In the genomic region with DNA sequence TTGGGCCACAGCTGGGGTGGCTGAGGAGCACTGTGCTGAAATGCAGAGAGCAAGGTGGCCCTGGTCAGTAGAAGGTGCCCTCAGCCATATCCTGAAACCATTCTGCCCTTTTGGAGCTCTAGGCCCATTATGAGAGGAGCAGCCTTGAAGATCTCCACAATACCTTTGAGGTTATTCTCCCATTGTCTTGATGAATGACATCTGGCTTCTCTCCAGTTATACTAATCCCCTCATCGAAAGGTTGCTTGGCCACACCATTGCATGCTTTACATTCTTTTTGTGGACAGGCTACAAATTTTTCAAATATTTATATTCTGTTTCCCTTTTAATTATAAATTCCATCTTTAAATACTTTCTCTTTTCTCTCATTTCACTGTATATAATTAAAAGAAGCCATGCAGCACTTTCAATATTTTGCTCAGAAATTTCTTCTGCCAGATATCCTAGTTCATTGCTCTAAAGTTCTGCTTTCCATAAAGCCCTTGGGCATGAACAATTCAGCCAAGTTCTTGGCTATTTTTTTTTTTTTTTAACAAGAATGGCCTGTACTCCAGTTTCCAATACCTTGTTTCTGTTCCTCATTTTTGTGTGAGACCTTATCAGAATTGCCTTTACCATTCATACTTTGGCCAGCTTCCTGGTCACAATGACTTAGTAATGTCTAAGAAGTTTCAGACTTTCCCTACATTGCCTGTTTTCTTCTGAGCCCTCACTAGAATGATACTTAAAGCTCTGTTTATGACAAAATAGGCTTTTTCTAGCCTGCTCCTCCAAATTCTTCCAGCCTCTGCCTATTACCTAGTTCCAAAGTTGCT, we compare ENCODE assay signal across 10 cellular contexts.
A peak's percentile ranks its signal among the peaks of the same experiment; 100 is the strongest.
DNase-seq lines count a peak whose midpoint lies in the region; ATAC-seq and TF ChIP-seq lines count a peak whose summit lies in the region.
"Had no signal": no experiment of that assay in that cellular context is flagged by ENCODE, and none has a peak within 500 bp of the region (broad histone marks: within the 10 kb centered on the region; RNA-seq: fewer than 3 reads in every experiment).

No MANE protein-coding gene starts in this region.

- H3K9me3 Mint-ChIP-seq in activated B cell treated with CpG ODN at 0.5 μM for 24 hours (no peaks in the 10 kb centered on the region), WTC11 (no peaks in the 10 kb centered on the region; the same call in 1 of the 2 replicates)

- ATAC-seq in GM21447 (IDR thresholded peaks at IDR 0.05; ENCODE audit: unreplicated experiment) (peak; percentile 99), HG03196 (IDR thresholded peaks at IDR 0.05; ENCODE audit: unreplicated experiment) (peak; percentile 99), activated B cell treated with CpG ODN at 0.5 μM for 24 hours (ENCODE audit: low read depth) (peak; percentile 34), WTC11 (no peak)

- CTCF ChIA-PET in activated B cell treated with CpG ODN at 0.5 μM for 24 hours (lab: Charles Lee) (no interaction called here), WTC11 (lab: Charles Lee) (no interaction called here)

- POLR2A ChIA-PET in activated B cell treated with CpG ODN at 0.5 μM for 24 hours (lab: Charles Lee), result no interaction called here
- POLR2A ChIA-PET in WTC11 (lab: Charles Lee), result interaction anchor here (0.7 kb wide), 1 partner anchor 347 kb away, joined by 5 read pairs; no protein-coding TSS in a partner anchor

- TF ChIP-seq POLR2A in Peyer's patch (IDR thresholded peaks at IDR 0.05), result no peak

- H3K36me3 Mint-ChIP-seq in activated B cell treated with CpG ODN at 0.5 μM for 24 hours (ENCODE audit: low read depth) (no peaks in the 10 kb centered on the region), WTC11 (no peaks in the 10 kb centered on the region)

- H3K4me3 Mint-ChIP-seq in activated B cell treated with CpG ODN at 0.5 μM for 24 hours (no peak overlapping the region), WTC11 (no peak overlapping the region)
- H3K4me3 Mint-ChIP-seq: endodermal cell had no signal

- peak; percentile 11 for DNase-seq in GM13977 (ENCODE audit: low spot score)
- DNase-seq in activated B cell treated with CpG ODN at 0.5 μM for 24 hours, result no peak
- no peak for DNase-seq in activated CD8-positive, alpha-beta memory T cell treated with anti-CD3 and anti-CD28 coated beads for 24 hours
- DNase-seq in WTC11 (ENCODE audit: low spot score), result no peak
- no peak for DNase-seq in NCI-H1417 (lab: John Stamatoyannopoulos, UW)
- DNase-seq in Peyer's patch, result no peak
- DNase-seq: endodermal cell, right lobe of liver had no signal

- H3K4me1 Mint-ChIP-seq in activated B cell treated with CpG ODN at 0.5 μM for 24 hours, result peaks cover 8% of the 10 kb centered on the region
- peaks cover 4% of the 10 kb centered on the region for H3K4me1 Mint-ChIP-seq in WTC11

- no peaks in the 10 kb centered on the region for H3K4me1 ChIP-seq in Peyer's patch
- H3K4me1 ChIP-seq: right lobe of liver had no signal

- no peak for TF ChIP-seq CTCF in GM13977 (IDR thresholded peaks at IDR 0.05; ENCODE audit: extremely low read depth, insufficient read depth, missing control alignments)
- TF ChIP-seq CTCF in activated B cell treated with CpG ODN at 0.5 μM for 24 hours (IDR thresholded peaks at IDR 0.05), result no peak
- no peak for TF ChIP-seq CTCF in WTC11 (IDR thresholded peaks at IDR 0.05)
- TF ChIP-seq CTCF in Peyer's patch (IDR thresholded peaks at IDR 0.05), result no peak

- H3K27me3 ChIP-seq in Peyer's patch, result no peaks in the 10 kb centered on the region
- H3K27me3 ChIP-seq: right lobe of liver had no signal

- H3K27ac ChIP-seq in Peyer's patch, result no peak overlapping the region
- H3K27ac ChIP-seq: right lobe of liver had no signal

- in situ Hi-C loops in GM13977 (cut with MboI; ENCODE audit: low pct_unique_long_range_greater_than_20kb, low sequenced_read_pairs, unreplicated experiment), result no loop called here

- H3K27ac Mint-ChIP-seq in activated B cell treated with CpG ODN at 0.5 μM for 24 hours, result no peak overlapping the region
- H3K27ac Mint-ChIP-seq in WTC11, result no peak overlapping the region
- H3K27ac Mint-ChIP-seq: endodermal cell had no signal

- H3K27me3 Mint-ChIP-seq in activated B cell treated with CpG ODN at 0.5 μM for 24 hours (no peaks in the 10 kb centered on the region), WTC11 (ENCODE audit: low read depth) (no peaks in the 10 kb centered on the region)

- no peak overlapping the region for H3K4me3 ChIP-seq in Peyer's patch
- H3K4me3 ChIP-seq: right lobe of liver had no signal

- no peaks in the 10 kb centered on the region for H3K36me3 ChIP-seq in Peyer's patch
- H3K36me3 ChIP-seq: right lobe of liver had no signal

- intact Hi-C loops in activated B cell treated with CpG ODN at 0.5 μM for 24 hours (cut with micrococcal nuclease), result loop anchor here (5.0 kb wide), 1 partner anchor 288 kb away; no protein-coding TSS in a partner anchor

- no peaks in the 10 kb centered on the region for H3K9me3 ChIP-seq in Peyer's patch
- H3K9me3 ChIP-seq: right lobe of liver had no signal

TF ChIP-seq in WTC11, 78 proteins besides CTCF, POLR2A, EP300 and RAD21:
- TF ChIP-seq ELF4 (CRISPR knock-in tag; IDR thresholded peaks at IDR 0.05; ENCODE audit: low read depth) (no peak), GABPB1 (CRISPR knock-in tag; IDR thresholded peaks at IDR 0.05) (no peak), RELA (CRISPR knock-in tag; IDR thresholded peaks at IDR 0.05; ENCODE audit: borderline replicate concordance) (no peak)
- TF ChIP-seq, protein P1, sequence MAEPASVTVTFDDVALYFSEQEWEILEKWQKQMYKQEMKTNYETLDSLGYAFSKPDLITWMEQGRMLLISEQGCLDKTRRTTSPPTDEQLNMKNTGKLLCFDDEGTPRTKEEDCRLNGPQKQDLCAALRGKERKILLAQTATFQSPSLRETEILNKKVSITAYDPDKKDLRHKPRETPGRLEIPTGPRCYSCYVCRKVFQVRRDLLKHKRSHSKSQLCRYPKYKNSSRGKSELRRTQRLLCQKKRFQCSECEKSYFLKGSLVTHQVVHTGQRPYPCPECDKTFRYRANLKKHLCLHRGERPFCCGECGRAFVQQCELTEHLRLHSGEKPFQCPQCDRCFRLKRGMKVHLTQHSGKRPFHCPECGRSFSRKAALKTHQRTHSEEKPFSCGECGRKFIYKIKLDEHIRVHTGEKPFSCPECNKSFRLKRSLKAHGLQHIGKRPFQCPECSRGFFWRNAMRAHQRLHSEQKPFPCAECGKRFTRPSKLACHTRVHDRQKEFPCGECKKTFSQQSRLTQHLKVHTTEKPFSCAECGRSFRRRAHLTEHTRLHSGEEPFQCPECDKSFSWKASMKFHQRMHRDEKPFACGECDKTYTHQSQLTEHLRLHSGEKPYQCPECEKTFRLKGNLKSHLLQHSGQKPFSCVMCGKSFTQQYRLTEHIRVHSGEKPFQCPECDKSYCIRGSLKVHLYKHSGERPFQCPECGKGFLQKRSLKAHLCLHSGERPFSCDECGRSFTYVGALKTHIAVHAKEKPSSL (CRISPR knock-in tag; conservative IDR thresholded peaks at IDR 0.05), result no peak
- TF ChIP-seq, protein P2, sequence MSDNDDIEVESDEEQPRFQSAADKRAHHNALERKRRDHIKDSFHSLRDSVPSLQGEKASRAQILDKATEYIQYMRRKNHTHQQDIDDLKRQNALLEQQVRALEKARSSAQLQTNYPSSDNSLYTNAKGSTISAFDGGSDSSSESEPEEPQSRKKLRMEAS (CRISPR knock-in tag; IDR thresholded peaks at IDR 0.05), result no peak
